ENCODE assay signal across 19 cellular contexts in the genomic region with DNA sequence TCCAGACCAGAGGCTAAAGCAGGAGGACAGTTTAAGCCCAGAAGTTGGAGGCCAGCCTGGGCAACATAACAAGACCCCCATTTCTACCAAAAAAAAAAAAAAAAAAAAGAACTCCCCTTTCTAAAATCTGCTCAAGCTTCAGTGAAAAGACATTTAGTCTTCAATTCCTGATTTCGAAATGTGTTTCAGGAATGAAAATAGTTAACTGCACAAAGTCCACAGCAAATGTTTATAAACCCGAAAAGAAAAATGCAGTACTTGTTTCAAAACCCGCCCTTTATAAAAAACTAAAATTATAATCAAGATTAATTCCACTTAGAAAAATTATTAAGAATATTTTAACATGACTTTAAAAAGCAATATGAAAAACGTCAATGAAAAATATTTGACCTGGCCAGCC. TPM values are rescaled to one million over a fixed set of nuclear protein-coding genes. Genes with fewer than 3 reads are reported as not detected.
DNase-seq lines count a peak whose midpoint lies in the region; ATAC-seq, FAIRE-seq and TF ChIP-seq lines count a peak whose summit lies in the region.
"Had no signal": no experiment of that assay in that cellular context is flagged by ENCODE, and none has a peak within 500 bp of the region (broad histone marks: within the 10 kb centered on the region; RNA-seq: fewer than 3 reads in every experiment).

No MANE protein-coding gene starts in this region.

- no peak overlapping the region for H3K23ac ChIP-seq in trophoblast cell (ENCODE audit: low read length)

- DNase-seq in Panc1 (ENCODE audit: low read depth, low spot score) (no peak), endodermal cell (peak; percentile 3), HepG2 (ENCODE audit: low spot score) (peak; percentile 56), trophoblast cell (no peak), SHP77 treated with DMSO at 0.1 percent for 48 hours (lab: John Stamatoyannopoulos, UW) (no peak)
- no peak for DNase-seq in CD4-positive, alpha-beta T cell
- DNase-seq: C1 segment of cervical spinal cord; CD4-positive, alpha-beta memory T cell; DMS153; DMS79 treated with DMSO at 0.1 percent for 48 hours; EL; GM23248 had no signal

- no peak overlapping the region for H3K18ac ChIP-seq in trophoblast cell (ENCODE audit: low read length)

- no peak overlapping the region for H4K8ac ChIP-seq in trophoblast cell (ENCODE audit: low read depth, low read length)

- no peak overlapping the region for H2AFZ ChIP-seq in HepG2 (ENCODE audit: low read length)
- no peak overlapping the region for H2AFZ ChIP-seq in trophoblast cell (ENCODE audit: insufficient read depth, low read length, poor library complexity)
- H2AFZ ChIP-seq: GM23248 had no signal

- no peaks in the 10 kb centered on the region for H3K9me3 Mint-ChIP-seq in endodermal cell
- no peaks in the 10 kb centered on the region for H3K9me3 Mint-ChIP-seq in CD4-positive, alpha-beta T cell
- H3K9me3 Mint-ChIP-seq: CD4-positive, alpha-beta memory T cell had no signal

- H3K27me3 ChIP-seq in Panc1 (ENCODE audit: control insufficient read depth, insufficient read depth, low read length), result no peaks in the 10 kb centered on the region
- H3K27me3 ChIP-seq in endodermal cell (ENCODE audit: control insufficient read depth, insufficient read depth, low read length, poor library complexity, severe bottlenecking), result no peaks in the 10 kb centered on the region
- no peaks in the 10 kb centered on the region for H3K27me3 ChIP-seq in HepG2 (ENCODE audit: control insufficient read depth in 1 of 2, insufficient read depth in 2 of 2, low read length in 2 of 2)
- no peaks in the 10 kb centered on the region for H3K27me3 ChIP-seq in trophoblast cell (ENCODE audit: insufficient read depth, low read length)
- no peaks in the 10 kb centered on the region for H3K27me3 ChIP-seq in CD4-positive, alpha-beta T cell (ENCODE audit: control insufficient read depth, insufficient read depth, low read length)

- WGBS in endodermal cell (ENCODE audit: insufficient coverage in 1 of 2, insufficient read length in 1 of 2), 2 experiments, result 86 to 98% methylated on average over 2 to 3 of the region's 4 CpGs
- WGBS in HepG2 (ENCODE audit: low lambda C conversion rate), result 8% methylated on average over 4 of the region's 4 CpGs
- WGBS in trophoblast cell (ENCODE audit: extremely low coverage, insufficient coverage, insufficient read length), result no CpG with 5 or more reads among the region's 4 CpGs

- H4K20me1 ChIP-seq in HepG2 (ENCODE audit: insufficient read depth, low read length), result peaks cover 25% of the 10 kb centered on the region

- H3K27ac Mint-ChIP-seq in endodermal cell, result no peak overlapping the region
- no peak overlapping the region for H3K27ac Mint-ChIP-seq in CD4-positive, alpha-beta T cell
- H3K27ac Mint-ChIP-seq: B cell; CD4-positive, alpha-beta memory T cell had no signal

- TF ChIP-seq CTCF in Panc1 (IDR thresholded peaks at IDR 0.05) (no peak), endodermal cell (conservative IDR thresholded peaks at IDR 0.05) (no peak), HepG2 (CRISPR knock-in tag; IDR thresholded peaks at IDR 0.05) (no peak)
- TF ChIP-seq CTCF in CD4-positive, alpha-beta T cell (IDR thresholded peaks at IDR 0.05), result no peak

- peak; percentile 15 for FAIRE-seq in HepG2 (lab: Jason Lieb, UNC)
- FAIRE-seq: A204.1, D721Med, G401.6, GM12892, H54 had no signal

- peaks cover 6% of the 10 kb centered on the region; the same call in 1 of the 2 replicates for H3K4me1 ChIP-seq in Panc1 (ENCODE audit: control insufficient read depth, insufficient read depth, low read length)
- no peaks in the 10 kb centered on the region for H3K4me1 ChIP-seq in endodermal cell (ENCODE audit: control insufficient read depth, insufficient read depth, low read length)
- peaks cover 58% of the 10 kb centered on the region for H3K4me1 ChIP-seq in HepG2 (ENCODE audit: insufficient read depth, low read length)
- H3K4me1 ChIP-seq in trophoblast cell (ENCODE audit: control insufficient read depth in 1 of 2, insufficient read depth in 2 of 2, low read length in 2 of 2), result no peaks in the 10 kb centered on the region

- H2BK5ac ChIP-seq in trophoblast cell (ENCODE audit: low read depth, low read length, poor library complexity), result no peak overlapping the region

- CTCF ChIA-PET in Panc1 (lab: Charles Lee), result no interaction called here
- CTCF ChIA-PET in HepG2 (lab: Yijun Ruan, JAX; ENCODE audit: low intra/inter-chr PET ratio, low total read pairs), result no interaction called here
- CTCF ChIA-PET in CD4-positive, alpha-beta T cell (lab: Charles Lee), result no interaction called here

- no peaks in the 10 kb centered on the region for H3K36me3 ChIP-seq in Panc1 (ENCODE audit: control insufficient read depth, insufficient read depth, low read length)
- H3K36me3 ChIP-seq in endodermal cell (ENCODE audit: control insufficient read depth, insufficient read depth, low read length), result peaks cover 4% of the 10 kb centered on the region
- peaks cover 1 to 3% of the 10 kb centered on the region in 2 experiments; a peak in 1 of 5 replicates for H3K36me3 ChIP-seq in HepG2 (replicated peaks in 1 of 2; ENCODE audit: control insufficient read depth in 1 of 2, insufficient read depth in 2 of 2, low read length in 2 of 2)
- H3K36me3 ChIP-seq in trophoblast cell (ENCODE audit: control insufficient read depth in 1 of 2, insufficient read depth in 2 of 2, low read length in 2 of 2), result peaks cover 0 to 5% of the 10 kb centered on the region in 2 experiments

- H3K79me2 ChIP-seq in HepG2 (ENCODE audit: insufficient read depth, low read length) (peaks cover 90% of the 10 kb centered on the region), trophoblast cell (ENCODE audit: control insufficient read depth, insufficient read depth, low read length, poor library complexity) (peaks cover 21% of the 10 kb centered on the region)

- TF ChIP-seq RAD21 in HepG2 (CRISPR knock-in tag; IDR thresholded peaks at IDR 0.05), result no peak

- H4K91ac ChIP-seq in trophoblast cell (ENCODE audit: low read depth, low read length), result no peak overlapping the region

- peaks cover 8% of the 10 kb centered on the region for H3K36me3 Mint-ChIP-seq in endodermal cell (ENCODE audit: low read depth)
- H3K36me3 Mint-ChIP-seq in CD4-positive, alpha-beta T cell (ENCODE audit: low read depth), result peaks cover under 1% of the 10 kb centered on the region
- H3K36me3 Mint-ChIP-seq: CD4-positive, alpha-beta memory T cell had no signal

- no peak overlapping the region for H3K9ac ChIP-seq in endodermal cell (ENCODE audit: extremely low read depth, low read length, poor library complexity, severe bottlenecking)
- peak overlapping the region; percentile 40; the same call in 1 of the 2 replicates for H3K9ac ChIP-seq in HepG2 (ENCODE audit: insufficient read depth, low read depth, low read length)
- H3K9ac ChIP-seq in trophoblast cell (ENCODE audit: low read length), result no peak overlapping the region
- H3K9ac ChIP-seq: GM23248 had no signal

- no peaks in the 10 kb centered on the region for H3K4me1 Mint-ChIP-seq in endodermal cell
- H3K4me1 Mint-ChIP-seq in CD4-positive, alpha-beta T cell (ENCODE audit: low read depth), result peaks cover 11% of the 10 kb centered on the region

- H3K4ac ChIP-seq in trophoblast cell (ENCODE audit: low read depth, low read length), result peak overlapping the region; percentile 83

- peak overlapping the region; percentile 67 for H3K4me2 ChIP-seq in HepG2 (ENCODE audit: low read depth, low read length)
- H3K4me2 ChIP-seq in trophoblast cell (ENCODE audit: low read length), result no peak overlapping the region

- no peaks in the 10 kb centered on the region for H3K79me1 ChIP-seq in trophoblast cell (ENCODE audit: low read length)

- TF ChIP-seq EP300 in HepG2 (IDR thresholded peaks at IDR 0.05; ENCODE audit: low read depth in 2 of 2, low read length in 2 of 2), result no peak
- no peak for TF ChIP-seq EP300 in HepG2 (CRISPR knock-in tag; IDR thresholded peaks at IDR 0.05; ENCODE audit: borderline replicate concordance)

- no peak overlapping the region for H2BK120ac ChIP-seq in trophoblast cell (ENCODE audit: insufficient read depth, low read length, poor library complexity)

- H2AK5ac ChIP-seq in trophoblast cell (ENCODE audit: low read length), result no peak overlapping the region

- H4K12ac ChIP-seq in trophoblast cell (ENCODE audit: low read depth, low read length), result no peak overlapping the region

- no peaks in the 10 kb centered on the region for H3K27me3 Mint-ChIP-seq in endodermal cell (ENCODE audit: insufficient read depth)
- H3K27me3 Mint-ChIP-seq in CD4-positive, alpha-beta T cell, result no peaks in the 10 kb centered on the region
- H3K27me3 Mint-ChIP-seq: B cell; CD4-positive, alpha-beta memory T cell had no signal

- no peak overlapping the region for H3K4me3 Mint-ChIP-seq in endodermal cell
- H3K4me3 Mint-ChIP-seq in CD4-positive, alpha-beta T cell, result no peak overlapping the region
- H3K4me3 Mint-ChIP-seq: B cell; CD4-positive, alpha-beta memory T cell had no signal

- no peak for ATAC-seq in Panc1
- ATAC-seq in HepG2, result no peak
- no peak for ATAC-seq in HG03039 (IDR thresholded peaks at IDR 0.05; ENCODE audit: unreplicated experiment)
- no peak for ATAC-seq in CD4-positive, alpha-beta T cell (ENCODE audit: poor library complexity)

- no peak overlapping the region for H2BK12ac ChIP-seq in trophoblast cell (ENCODE audit: low read length)

- no peak overlapping the region for H3K14ac ChIP-seq in trophoblast cell (ENCODE audit: low read length)

- TF ChIP-seq POLR2A in HepG2 (IDR thresholded peaks at IDR 0.05; ENCODE audit: insufficient read depth in 1 of 2, low read depth in 2 of 2, low read length in 2 of 2), result no peak

- no peak overlapping the region for H3K4me3 ChIP-seq in Panc1 (ENCODE audit: low read depth in 2 of 2, low read length in 2 of 2)
- H3K4me3 ChIP-seq in endodermal cell (ENCODE audit: low read length), result no peak overlapping the region
- no peak overlapping the region; a peak in 2 of 6 replicates for H3K4me3 ChIP-seq in HepG2 (replicated peaks in 1 of 3; ENCODE audit: insufficient read depth in 1 of 3, low read depth in 2 of 3, low read length in 3 of 3)
- H3K4me3 ChIP-seq in trophoblast cell (ENCODE audit: low read depth, low read length), result no peak overlapping the region
- H3K4me3 ChIP-seq: GM23248 had no signal

- H3K9me3 ChIP-seq in Panc1 (ENCODE audit: control insufficient read depth, insufficient read depth, low read depth, low read length), result no peaks in the 10 kb centered on the region
- H3K9me3 ChIP-seq in endodermal cell (ENCODE audit: control insufficient read depth, low read length), result no peaks in the 10 kb centered on the region
- no peaks in the 10 kb centered on the region for H3K9me3 ChIP-seq in HepG2 (ENCODE audit: low read length)
- H3K9me3 ChIP-seq in trophoblast cell (ENCODE audit: insufficient read depth, low read depth, low read length), result no peaks in the 10 kb centered on the region
- no peaks in the 10 kb centered on the region for H3K9me3 ChIP-seq in CD4-positive, alpha-beta T cell (ENCODE audit: control insufficient read depth, low read length)

- in situ Hi-C loops in Panc1 (cut with HindIII; ENCODE audit: low pct_unique_long_range_greater_than_20kb, low sequenced_read_pairs) (loop anchor here (25.0 kb wide), 1 partner anchor 100 kb away; the partner anchor contains the start of genes ACAD10 and BRAP), HepG2 (cut with HindIII; ENCODE audit: extremely low pct_ligation_motif_present, low pct_unique_long_range_greater_than_20kb) (no loop called here)

- BruUV-seq in Panc1 (replicated peaks; lab: Mats Ljungman, UMichigan) (TSS peak; percentile 44), HepG2 (replicated peaks; lab: Mats Ljungman, UMichigan) (no TSS peak)

- H3K27ac ChIP-seq in Panc1 (ENCODE audit: low read length), result no peak overlapping the region
- no peak overlapping the region for H3K27ac ChIP-seq in endodermal cell (ENCODE audit: low read depth, low read length)
- H3K27ac ChIP-seq in HepG2 (ENCODE audit: extremely low read length, insufficient read depth, low read length), result peak overlapping the region; percentile 71
- no peak overlapping the region for H3K27ac ChIP-seq in trophoblast cell (ENCODE audit: low read depth, low read length)
- no peak overlapping the region for H3K27ac ChIP-seq in CD4-positive, alpha-beta T cell (ENCODE audit: low read depth, low read length)
- H3K27ac ChIP-seq: GM23248 had no signal

- intact Hi-C loops in Panc1 (cut with micrococcal nuclease; ENCODE audit: unreplicated experiment) (no loop called here), HepG2 (cut with micrococcal nuclease; ENCODE audit: unreplicated experiment) (no loop called here)
- intact Hi-C loops in CD4-positive, alpha-beta T cell (cut with DNase I, micrococcal nuclease), result no loop called here

- POLR2A ChIA-PET in Panc1 (lab: Charles Lee) (interaction anchor here (0.6 kb wide), 1 partner anchor 74 kb away, joined by 4 read pairs; no protein-coding TSS in a partner anchor), HepG2 (lab: Yijun Ruan, JAX) (interaction anchor here (0.6 to 0.7 kb wide), 2 partner anchors 10 to 56 kb away, joined by 3 to 4 read pairs; no protein-coding TSS in a partner anchor)
- POLR2A ChIA-PET in CD4-positive, alpha-beta T cell (lab: Charles Lee), result no interaction called here

RNA-seq across cellular contexts. Expression of gene ATXN2, which starts 12.1 kb away (rescaled TPM):
- total RNA-seq in Panc1 (2021; ENCODE audit: unreplicated experiment), result 77.6 TPM
- polyA plus RNA-seq in Panc1 (2012; ENCODE audit: insufficient read length), result 70.5 TPM
- 10 to 100 TPM; 85.7 to 87.3 TPM for total RNA-seq in endodermal cell
- polyA plus RNA-seq in endodermal cell (2013, experiment 1 of 2), result 66.0 TPM
- polyA plus RNA-seq in endodermal cell (2013, experiment 2 of 2), result 60.3 TPM
- total RNA-seq in HepG2 (2016; rRNA removed; fragmentation: Illumina TruSeq; extraction: Trizol), result 15.7 and 18.1 TPM in 2 replicates
- total RNA-seq in HepG2 (2016; cell fraction: cytosol; rRNA removed; fragmentation: Illumina TruSeq; extraction: Trizol; ENCODE audit: low read depth), result 52.9 and 59.4 TPM in 2 replicates
- total RNA-seq in HepG2 (2016; cell fraction: insoluble cytoplasmic fraction; rRNA removed; fragmentation: Illumina TruSeq; extraction: Trizol), result 14.3 and 18.9 TPM in 2 replicates
- 31.8 and 40.2 TPM in 2 replicates for total RNA-seq in HepG2 (2016; cell fraction: membrane; rRNA removed; fragmentation: Illumina TruSeq; extraction: Trizol)
- total RNA-seq in HepG2 (2016; cell fraction: nucleus; rRNA removed; fragmentation: Illumina TruSeq; extraction: Trizol), result 36.9 and 41.3 TPM in 2 replicates
- polyA plus RNA-seq in HepG2 (2011; rRNA removed), result 27.1 and 28.9 TPM in 2 replicates
- 13.7 and 15.2 TPM in 2 replicates for polyA plus RNA-seq in HepG2 (2011; cell fraction: cytosol; rRNA removed)
- 83.1 and 89.3 TPM in 2 replicates for polyA plus RNA-seq in HepG2 (2011; cell fraction: nucleus; rRNA removed)
- 26.4 and 34.5 TPM in 2 replicates for polyA plus RNA-seq in HepG2 (2012)
- polyA plus RNA-seq in HepG2 (2016; cell fraction: cytosol; fragmentation: Illumina TruSeq; extraction: Trizol; ENCODE audit: low read depth), result 2.8 and 2.9 TPM in 2 replicates
- 22.6 and 32.0 TPM in 2 replicates for polyA plus RNA-seq in HepG2 (2016; cell fraction: insoluble cytoplasmic fraction; fragmentation: Illumina TruSeq; extraction: Trizol; ENCODE audit: low read depth)
- 7.3 TPM in 2 replicates for polyA plus RNA-seq in HepG2 (2016; cell fraction: membrane; fragmentation: Illumina TruSeq; extraction: Trizol; ENCODE audit: low read depth)
- 60.3 and 69.0 TPM in 2 replicates for polyA plus RNA-seq in HepG2 (2016; cell fraction: nucleus; fragmentation: Illumina TruSeq; extraction: Trizol; ENCODE audit: insufficient read depth, low read depth)
- 63.2 and 98.9 TPM in 2 replicates for polyA minus RNA-seq in HepG2 (2011; rRNA and poly(A)+ RNA removed; ENCODE audit: low replicate concordance)
- 24.4 and 27.3 TPM in 2 replicates for polyA minus RNA-seq in HepG2 (2011; cell fraction: cytosol; rRNA and poly(A)+ RNA removed)
- polyA minus RNA-seq in HepG2 (2011; cell fraction: nucleus; rRNA and poly(A)+ RNA removed), result 101 and 113 TPM in 2 replicates
- polyA plus RNA-seq in trophoblast cell (2013), result 57.3 and 58.0 TPM in 2 replicates
- 10 to 100 TPM; 21.9 to 23.7 TPM for total RNA-seq in CD4-positive, alpha-beta T cell

Comparison
In these comparisons a context has a peak if more than half of its experiments do, and no peak if none do; other contexts are left out.
1. DNase-seq: peak in endodermal cell (single experiment) and HepG2 (single experiment); none in Panc1 (single experiment), trophoblast cell (0 of 2), CD4-positive, alpha-beta T cell (0 of 10) and SHP77 treated with DMSO at 0.1 percent for 48 hours (single experiment).